ENCODE assay signal across 13 cellular contexts in genomic region chr10:69839696-69840345, GRCh38. TPM values are rescaled to one million over a fixed set of nuclear protein-coding genes. Genes with fewer than 3 reads are reported as not detected.
DNase-seq lines count a peak whose midpoint lies in the region; ATAC-seq and TF ChIP-seq lines count a peak whose summit lies in the region.
"Had no signal": no experiment of that assay in that cellular context is flagged by ENCODE, and none has a peak within 500 bp of the region (broad histone marks: within the 10 kb centered on the region; RNA-seq: fewer than 3 reads in every experiment).

No MANE protein-coding gene starts in this region.

- H3K36me3 ChIP-seq in thyroid gland = no peaks in the 10 kb centered on the region
- H3K36me3 ChIP-seq: vagina had no signal

- no peak overlapping the region for H3K27ac ChIP-seq in thyroid gland
- H3K27ac ChIP-seq: vagina had no signal

- TF ChIP-seq POLR2A in thyroid gland (IDR thresholded peaks at IDR 0.05) = no peak

- in situ Hi-C loops in astrocyte of the cerebellum (cut with HindIII; ENCODE audit: low sequenced_read_pairs) = no loop called here

- H3K4me3 ChIP-seq in astrocyte of the cerebellum (ENCODE audit: low read depth, low read length) = no peak overlapping the region
- no peak overlapping the region for H3K4me3 ChIP-seq in thyroid gland (replicated peaks in 1 of 3)
- H3K4me3 ChIP-seq: lung, vagina had no signal

- no peaks in the 10 kb centered on the region for H3K9me3 ChIP-seq in thyroid gland
- H3K9me3 ChIP-seq: vagina had no signal

- peaks cover 0 to 6% of the 10 kb centered on the region in 2 donors for H3K4me1 ChIP-seq in thyroid gland
- H3K4me1 ChIP-seq: vagina had no signal

- H3K27me3 ChIP-seq in thyroid gland = no peaks in the 10 kb centered on the region
- H3K27me3 ChIP-seq: vagina had no signal

- intact Hi-C loops in Right ventricle myocardium superior (cut with DNase I) = no loop called here
- intact Hi-C loops in Right ventricle myocardium inferior (cut with DNase I) = no loop called here
- intact Hi-C loops in left ventricle myocardium superior (cut with micrococcal nuclease) = no loop called here
- intact Hi-C loops in thyroid gland (cut with DNase I) = no loop called here
- intact Hi-C loops in sciatic nerve (cut with DNase I) = no loop called here

- no peak for DNase-seq in Right ventricle myocardium superior
- DNase-seq in Right ventricle myocardium inferior (ENCODE audit: missing footprints) = no peak
- peak; percentile 57 for DNase-seq in astrocyte of the cerebellum (ENCODE audit: low read depth)
- no peak for DNase-seq in left ventricle myocardium superior
- DNase-seq in thyroid gland = peak; percentile 13 to 23
- no peak for DNase-seq in sciatic nerve (ENCODE audit: low spot score)
- DNase-seq in NCI-H128 (lab: John Stamatoyannopoulos, UW; ENCODE audit: unreplicated experiment) = no peak
- no peak for DNase-seq in SIG-M5 (lab: John Stamatoyannopoulos, UW)
- DNase-seq: activated CD8-positive, alpha-beta memory T cell treated with anti-CD3 and anti-CD28 coated beads, Interleukin-2, amount 50 U/mL, for 4 hours; foreskin melanocyte; NK-92 treated with Interleukin-12 subunit alpha and Interleukin-12 subunit beta, amount 100 ng/mL, for 24 hours had no signal

- TF ChIP-seq CTCF in astrocyte of the cerebellum (IDR thresholded peaks at IDR 0.05; ENCODE audit: low read depth, low read length, missing control alignments) = no peak
- no peak for TF ChIP-seq CTCF in thyroid gland (IDR thresholded peaks at IDR 0.05)

- 74 to 80% methylated on average over 17 of the region's 17 CpGs for WGBS in thyroid gland, 2 donors

- ATAC-seq in Right ventricle myocardium superior (ENCODE audit: poor library complexity) = peak; percentile 20
- no peak for ATAC-seq in Right ventricle myocardium inferior
- peak; percentile 50 for ATAC-seq in left ventricle myocardium superior
- ATAC-seq in sciatic nerve = no peak

RNA-seq across cellular contexts. Expression of gene COL13A1, which starts 38.1 kb away (rescaled TPM):
- total RNA-seq in Right ventricle myocardium superior (0.89 TPM), Right ventricle myocardium inferior (1.0 TPM), left ventricle myocardium superior (1.0 TPM), thyroid gland (1 to 10 TPM in 1 of 4 donors, under 1 TPM in 3; 0.22 to 2.4 (median 0.41) TPM), sciatic nerve (1.0 TPM)
- total RNA-seq: vagina had no signal

Comparison
In these comparisons a context has a peak if more than half of its experiments do, and no peak if none do; other contexts are left out.
1. ATAC-seq: peak in Right ventricle myocardium superior (single experiment) and left ventricle myocardium superior (single experiment); none in Right ventricle myocardium inferior (single experiment) and sciatic nerve (single experiment).
2. DNase-seq: peak in astrocyte of the cerebellum (single experiment) and thyroid gland (2 of 2); none in Right ventricle myocardium superior (single experiment), Right ventricle myocardium inferior (single experiment), left ventricle myocardium superior (single experiment), sciatic nerve (single experiment), NCI-H128 (single experiment) and SIG-M5 (single experiment).